ENCODE assay signal across 15 cellular contexts in the genomic region with DNA sequence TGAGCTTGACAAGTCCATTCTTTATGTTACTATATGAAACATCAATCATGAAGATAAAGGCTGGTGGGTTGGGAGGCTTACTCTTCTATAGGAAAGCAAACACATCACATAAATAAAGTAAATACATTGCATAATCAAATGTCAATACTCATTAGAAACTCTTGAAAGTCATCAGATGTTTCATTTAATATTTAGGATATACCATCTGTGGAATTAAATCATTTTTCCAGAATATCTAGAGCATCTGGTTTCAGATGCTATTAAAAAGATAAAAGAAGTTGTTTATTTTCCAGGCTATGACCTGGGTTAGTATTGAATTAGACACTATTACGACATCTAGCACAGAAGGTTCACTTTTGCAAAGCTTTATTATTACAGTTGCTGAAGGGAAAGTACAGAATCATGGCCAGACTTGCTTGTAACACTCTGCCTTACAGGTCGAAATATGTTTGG.
DNase-seq lines count a peak whose midpoint lies in the region; ATAC-seq and TF ChIP-seq lines count a peak whose summit lies in the region.
"Had no signal": no experiment of that assay in that cellular context is flagged by ENCODE, and none has a peak within 500 bp of the region (broad histone marks: within the 10 kb centered on the region; RNA-seq: fewer than 3 reads in every experiment).

No MANE protein-coding gene starts in this region.

- H3K36me3 Mint-ChIP-seq in immature natural killer cell, result peaks cover 12 to 29% (median 27%) of the 10 kb centered on the region in 3 donors
- H3K36me3 Mint-ChIP-seq in naive thymus-derived CD4-positive, alpha-beta T cell, result peaks cover 7 to 34% (median 23%) of the 10 kb centered on the region in 5 donors

- H3K27ac ChIP-seq in left ventricle myocardium inferior (replicated peaks), result peak overlapping the region; percentile 89
- H3K27ac ChIP-seq in naive thymus-derived CD4-positive, alpha-beta T cell (ENCODE audit: low read depth, low read length), result no peak overlapping the region
- H3K27ac ChIP-seq: BLaER1 treated with 17β-estradiol and CSF1 and Interleukin-3, amounts not matched to agents 10 nM and 100 nM; psoas muscle had no signal

- no peaks in the 10 kb centered on the region for H3K9me3 Mint-ChIP-seq in immature natural killer cell
- no peaks in the 10 kb centered on the region for H3K9me3 Mint-ChIP-seq in naive thymus-derived CD4-positive, alpha-beta T cell
- H3K9me3 Mint-ChIP-seq: brain had no signal

- peaks cover 100% of the 10 kb centered on the region for H3K4me1 ChIP-seq in left ventricle myocardium inferior
- no peaks in the 10 kb centered on the region for H3K4me1 ChIP-seq in naive thymus-derived CD4-positive, alpha-beta T cell (ENCODE audit: control insufficient read depth in 2 of 2, insufficient read depth in 2 of 2, low read length in 2 of 2)
- H3K4me1 ChIP-seq: BLaER1 treated with 17β-estradiol and CSF1 and Interleukin-3, amounts not matched to agents 10 nM and 100 nM had no signal

- no peak for TF ChIP-seq CTCF in left ventricle myocardium inferior (IDR thresholded peaks at IDR 0.05; ENCODE audit: borderline replicate concordance)

- H3K27me3 ChIP-seq in left ventricle myocardium inferior (ENCODE audit: low read depth), result no peaks in the 10 kb centered on the region
- no peaks in the 10 kb centered on the region for H3K27me3 ChIP-seq in naive thymus-derived CD4-positive, alpha-beta T cell (ENCODE audit: control insufficient read depth in 2 of 2, insufficient read depth in 2 of 2, low read length in 2 of 2)
- H3K27me3 ChIP-seq: BLaER1 treated with 17β-estradiol and CSF1 and Interleukin-3, amounts not matched to agents 10 nM and 100 nM had no signal

- H3K4me1 Mint-ChIP-seq in immature natural killer cell, result no peaks in the 10 kb centered on the region
- H3K4me1 Mint-ChIP-seq in naive thymus-derived CD4-positive, alpha-beta T cell, result peaks cover 0 to 3% (median 0%) of the 10 kb centered on the region in 7 donors

- H3K4me3 Mint-ChIP-seq in immature natural killer cell, result no peak overlapping the region
- no peak overlapping the region for H3K4me3 Mint-ChIP-seq in naive thymus-derived CD4-positive, alpha-beta T cell
- H3K4me3 Mint-ChIP-seq: brain had no signal

- H3K27ac Mint-ChIP-seq in immature natural killer cell, result no peak overlapping the region
- no peak overlapping the region for H3K27ac Mint-ChIP-seq in naive thymus-derived CD4-positive, alpha-beta T cell

- CTCF ChIA-PET in naive thymus-derived CD4-positive, alpha-beta T cell (lab: Charles Lee), result no interaction called here

- intact Hi-C loops in left ventricle myocardium inferior (cut with micrococcal nuclease), result no loop called here
- intact Hi-C loops in naive thymus-derived CD4-positive, alpha-beta T cell (cut with micrococcal nuclease), result no loop called here

- H3K4me3 ChIP-seq in left ventricle myocardium inferior (no peak overlapping the region), skeletal muscle cell (ENCODE audit: low read depth, low read length) (no peak overlapping the region)
- no peak overlapping the region for H3K4me3 ChIP-seq in naive thymus-derived CD4-positive, alpha-beta T cell (ENCODE audit: low read length)
- H3K4me3 ChIP-seq: BLaER1 treated with 17β-estradiol and CSF1 and Interleukin-3, amounts not matched to agents 10 nM and 100 nM; lung; psoas muscle had no signal

- no peak for ATAC-seq in naive thymus-derived CD4-positive, alpha-beta T cell
- ATAC-seq: activated CD4-positive, CD25-positive, alpha-beta regulatory T cell treated with anti-CD3 and anti-CD28 coated beads, Interleukin-2, amount 50 U/mL, for 24 hours had no signal

- no peaks in the 10 kb centered on the region for H3K9me3 ChIP-seq in left ventricle myocardium inferior (replicated peaks)
- H3K9me3 ChIP-seq in naive thymus-derived CD4-positive, alpha-beta T cell (ENCODE audit: control insufficient read depth in 2 of 3, low read length in 3 of 3), result no peaks in the 10 kb centered on the region
- H3K9me3 ChIP-seq: BLaER1 treated with 17β-estradiol and CSF1 and Interleukin-3, amounts not matched to agents 10 nM and 100 nM; psoas muscle had no signal

- no peaks in the 10 kb centered on the region for H3K27me3 Mint-ChIP-seq in immature natural killer cell (ENCODE audit: low read depth in 3 of 3)
- H3K27me3 Mint-ChIP-seq in naive thymus-derived CD4-positive, alpha-beta T cell, result no peaks in the 10 kb centered on the region
- H3K27me3 Mint-ChIP-seq: brain had no signal

- POLR2A ChIA-PET in naive thymus-derived CD4-positive, alpha-beta T cell (lab: Charles Lee), result no interaction called here

- peak; percentile 41 for DNase-seq in HCEC 1CT
- DNase-seq in brain pericyte (ENCODE audit: low read depth, low spot score), result peak; percentile 46
- DNase-seq in left ventricle myocardium inferior, result no peak
- peak; percentile 43 for DNase-seq in skeletal muscle cell (ENCODE audit: low read depth)
- no peak for DNase-seq in NCI-H2196 treated with DMSO at 0.1 percent for 48 hours (lab: John Stamatoyannopoulos, UW; ENCODE audit: unreplicated experiment)
- no peak for DNase-seq in immature natural killer cell
- DNase-seq in naive thymus-derived CD4-positive, alpha-beta T cell, result no peak
- no peak for DNase-seq in stimulated activated CD4-positive, alpha-beta T cell treated with anti-CD3 and anti-CD28 coated beads, Interleukin-4, amount 100 ng/mL, for 1 hour
- DNase-seq: foreskin melanocyte, NCI-H774, psoas muscle had no signal

- H3K36me3 ChIP-seq in left ventricle myocardium inferior, result peaks cover 5% of the 10 kb centered on the region
- H3K36me3 ChIP-seq in naive thymus-derived CD4-positive, alpha-beta T cell (ENCODE audit: control insufficient read depth in 2 of 3, insufficient read depth in 3 of 3, low read length in 3 of 3), result peaks cover 0 to 13% (median 0%) of the 10 kb centered on the region in 3 experiments

Comparison
In these comparisons a context has a peak if more than half of its experiments do, and no peak if none do; other contexts are left out.
1. DNase-seq: peak in HCEC 1CT (single experiment), brain pericyte (single experiment) and skeletal muscle cell (single experiment); none in left ventricle myocardium inferior (single experiment), NCI-H2196 treated with DMSO at 0.1 percent for 48 hours (single experiment), immature natural killer cell (0 of 3), naive thymus-derived CD4-positive, alpha-beta T cell (0 of 9) and stimulated activated CD4-positive, alpha-beta T cell treated with anti-CD3 and anti-CD28 coated beads, Interleukin-4, amount 100 ng/mL, for 1 hour (single experiment).